ENCODE assay signal across 30 cellular contexts in genomic region chr2:151523825-151524224, GRCh38.
A peak's percentile ranks its signal among the peaks of the same experiment; 100 is the strongest.
DNase-seq lines count a peak whose midpoint lies in the region; ATAC-seq lines count a peak whose summit lies in the region.
"Had no signal": no experiment of that assay in that cellular context is flagged by ENCODE, and none has a peak within 500 bp of the region (broad histone marks: within the 10 kb centered on the region; RNA-seq: fewer than 3 reads in every experiment).

No MANE protein-coding gene starts in this region.

- DNase-seq in EH (ENCODE audit: low read depth) = peak; percentile 56
- peak; percentile 58 for DNase-seq in HT1080 (ENCODE audit: low read depth)
- peak; percentile 1 for DNase-seq in amniotic epithelial cell (ENCODE audit: low read depth)
- DNase-seq in naive B cell = no peak
- DNase-seq in HT-29 (ENCODE audit: low spot score) = no peak
- no peak for DNase-seq in effector memory CD8-positive, alpha-beta T cell
- DNase-seq in MG63 = no peak
- DNase-seq: activated CD4-positive, alpha-beta memory T cell treated with anti-CD3 and anti-CD28 coated beads, Interleukin-2, amount 10 ng/mL, durations not matched to agents 7 days and 5 days; activated CD8-positive, alpha-beta memory T cell treated with anti-CD3 and anti-CD28 coated beads, Interleukin-2, amount 50 U/mL, for 48 hours; activated naive CD4-positive, alpha-beta T cell treated with Interleukin-2 at 50 U/mL for 16 hours; BE2C; DMS 273 treated with DMSO at 0.1 percent for 48 hours; immature natural killer cell; KBM-7; NCI-H1417 treated with DMSO at 0.1 percent for 48 hours; NCI-H2029 treated with DMSO at 0.1 percent for 48 hours; NCI-H2227 treated with DMSO at 0.1 percent for 48 hours; NCI-H526 treated with DMSO at 0.1 percent for 48 hours; nephron progenitor cell; NK-92 treated with Interleukin-12 subunit alpha and Interleukin-12 subunit beta, amount 100 ng/mL, for 24 hours; PC-9; retina; SIG-M5; small intestine; stimulated activated CD4-positive, alpha-beta T cell treated with anti-CD3 and anti-CD28 coated beads, Interleukin-1b, Interleukin-23, amount 100 ng/mL, for 48 hours; stimulated activated naive CD8-positive, alpha-beta T cell treated with anti-CD3 and anti-CD28 coated beads, Interleukin-15, Interleukin-2, amounts not matched to agents 100 U/mL and 50 U/mL, for 24 hours; testis had no signal

- no peak overlapping the region for H3K4me3 Mint-ChIP-seq in naive B cell
- H3K4me3 Mint-ChIP-seq in effector memory CD8-positive, alpha-beta T cell = no peak overlapping the region
- H3K4me3 Mint-ChIP-seq: activated CD4-positive, alpha-beta memory T cell treated with anti-CD3 and anti-CD28 coated beads, Interleukin-2, amount 10 ng/mL, durations not matched to agents 7 days and 5 days; activated T-helper 1 cell treated with anti-CD3 and anti-CD28 coated beads, Interleukin-12 subunit alpha, Interleukin-12 subunit beta, Interleukin-2, Interleukin-4 antibody, amounts not matched to agents 30 ng/mL and 10 ng/mL and 1 ng/mL, durations not matched to agents 14 hours and 24 hours and 36 hours; immature natural killer cell; memory B cell; nephron progenitor cell had no signal

- peaks cover 12 to 14% (median 13%) of the 10 kb centered on the region in 3 donors for H3K4me1 Mint-ChIP-seq in naive B cell
- H3K4me1 Mint-ChIP-seq in effector memory CD8-positive, alpha-beta T cell (ENCODE audit: low read depth in 2 of 2) = no peaks in the 10 kb centered on the region
- H3K4me1 Mint-ChIP-seq: activated CD4-positive, alpha-beta memory T cell treated with anti-CD3 and anti-CD28 coated beads, Interleukin-2, amount 10 ng/mL, durations not matched to agents 7 days and 5 days; immature natural killer cell had no signal

- no peaks in the 10 kb centered on the region for H3K9me3 Mint-ChIP-seq in naive B cell
- H3K9me3 Mint-ChIP-seq in effector memory CD8-positive, alpha-beta T cell = no peaks in the 10 kb centered on the region
- H3K9me3 Mint-ChIP-seq: activated CD4-positive, alpha-beta memory T cell treated with anti-CD3 and anti-CD28 coated beads, Interleukin-2, amount 10 ng/mL, durations not matched to agents 7 days and 5 days; activated T-helper 1 cell treated with anti-CD3 and anti-CD28 coated beads, Interleukin-12 subunit alpha, Interleukin-12 subunit beta, Interleukin-2, Interleukin-4 antibody, amounts not matched to agents 30 ng/mL and 10 ng/mL and 1 ng/mL, durations not matched to agents 14 hours and 24 hours and 36 hours; immature natural killer cell; memory B cell; nephron progenitor cell had no signal

- H3K4me3 ChIP-seq in MG63 = no peak overlapping the region
- H3K4me3 ChIP-seq: PC-9, testis had no signal

- no peaks in the 10 kb centered on the region for H3K27me3 ChIP-seq in MG63
- H3K27me3 ChIP-seq: BE2C, testis had no signal

- H3K9me3 ChIP-seq in MG63 = no peaks in the 10 kb centered on the region
- H3K9me3 ChIP-seq: BE2C, testis had no signal

- H3K27ac Mint-ChIP-seq in naive B cell = peak overlapping the region in 4 of 6 donors; percentile 26 to 91 (median 76)
- no peak overlapping the region for H3K27ac Mint-ChIP-seq in effector memory CD8-positive, alpha-beta T cell
- H3K27ac Mint-ChIP-seq: activated CD4-positive, alpha-beta memory T cell treated with anti-CD3 and anti-CD28 coated beads, Interleukin-2, amount 10 ng/mL, durations not matched to agents 7 days and 5 days; activated T-helper 1 cell treated with anti-CD3 and anti-CD28 coated beads, Interleukin-12 subunit alpha, Interleukin-12 subunit beta, Interleukin-2, Interleukin-4 antibody, amounts not matched to agents 30 ng/mL and 10 ng/mL and 1 ng/mL, durations not matched to agents 14 hours and 24 hours and 36 hours; immature natural killer cell; memory B cell; nephron progenitor cell had no signal

- H3K36me3 ChIP-seq in MG63 = no peaks in the 10 kb centered on the region
- H3K36me3 ChIP-seq: BE2C had no signal

- H3K36me3 Mint-ChIP-seq in naive B cell = peaks cover 2 to 8% of the 10 kb centered on the region in 2 donors
- H3K36me3 Mint-ChIP-seq in effector memory CD8-positive, alpha-beta T cell (ENCODE audit: insufficient read depth) = no peaks in the 10 kb centered on the region

- H3K27me3 Mint-ChIP-seq in naive B cell = no peaks in the 10 kb centered on the region
- H3K27me3 Mint-ChIP-seq in effector memory CD8-positive, alpha-beta T cell = no peaks in the 10 kb centered on the region
- H3K27me3 Mint-ChIP-seq: activated CD4-positive, alpha-beta memory T cell treated with anti-CD3 and anti-CD28 coated beads, Interleukin-2, amount 10 ng/mL, durations not matched to agents 7 days and 5 days; memory B cell had no signal

- ATAC-seq in naive B cell (ENCODE audit: low read depth in 2 of 2) = no peak
- no peak for ATAC-seq in effector memory CD8-positive, alpha-beta T cell (replicated peaks)
- ATAC-seq: left lobe of liver; stimulated activated naive CD8-positive, alpha-beta T cell treated with anti-CD3 and anti-CD28 coated beads, Interleukin-15, Interleukin-2, amounts not matched to agents 100 U/mL and 50 U/mL, for 24 hours had no signal

Comparison
In these comparisons a context has a peak if more than half of its experiments do, and no peak if none do; other contexts are left out.
1. DNase-seq: peak in EH (single experiment), HT1080 (single experiment) and amniotic epithelial cell (single experiment); none in naive B cell (single experiment), HT-29 (single experiment), effector memory CD8-positive, alpha-beta T cell (0 of 3) and MG63 (single experiment).
2. H3K27ac Mint-ChIP-seq: peak in naive B cell (4 of 6); none in effector memory CD8-positive, alpha-beta T cell (0 of 2).